1 cellular context compared by ENCODE assay signal in genomic region chr2:207765541-207765940, GRCh38.
TF ChIP-seq lines count a peak whose summit lies in the region.

No MANE protein-coding gene starts in this region.

TF ChIP-seq in HepG2, 621 proteins besides CTCF, POLR2A, EP300 and RAD21 (continued from another document and continues in another):
- TF ChIP-seq ZNF281 (CRISPR knock-in tag; IDR thresholded peaks at IDR 0.05; ENCODE audit: borderline replicate concordance) = peak; percentile 84; the same call in 1 of the 2 replicates
- 0 out of 2 replicates have a peak, but pooled peaks have one; percentile 25 for TF ChIP-seq NR2F6 (IDR thresholded peaks at IDR 0.05)
- TF ChIP-seq NR2F6 (CRISPR knock-in tag; IDR thresholded peaks at IDR 0.05) = 0 out of 2 replicates have a peak, but pooled peaks have one; percentile 28
- 0 out of 2 replicates have a peak, but pooled peaks have one; percentile 44 for TF ChIP-seq ERF (CRISPR knock-in tag; IDR thresholded peaks at IDR 0.05)
- no peak for TF ChIP-seq ZNF160 (CRISPR knock-in tag; IDR thresholded peaks at IDR 0.05)
- TF ChIP-seq HNF1A (IDR thresholded peaks at IDR 0.05; ENCODE audit: low read depth) = peak; percentile 58; the same call in 1 of the 2 replicates
- TF ChIP-seq HNF1A (CRISPR knock-in tag; IDR thresholded peaks at IDR 0.05; ENCODE audit: borderline replicate concordance) = no peak; the same call in 1 of the 2 replicates
- TF ChIP-seq ZC3H13 (CRISPR knock-in tag; IDR thresholded peaks at IDR 0.05) = peak; percentile 93
- TF ChIP-seq GATAD2A (CRISPR knock-in tag; IDR thresholded peaks at IDR 0.05) = peak; percentile 90
- peak; percentile 25; the same call in 1 of the 2 replicates for TF ChIP-seq HOXA3 (CRISPR knock-in tag; IDR thresholded peaks at IDR 0.05)
- peak; percentile 58; the same call in 1 of the 2 replicates for TF ChIP-seq ARID4A (CRISPR knock-in tag; IDR thresholded peaks at IDR 0.05; ENCODE audit: borderline replicate concordance)
- peak; percentile 82 for TF ChIP-seq PAXIP1 (CRISPR knock-in tag; conservative IDR thresholded peaks at IDR 0.05)
- TF ChIP-seq KLF11 (CRISPR knock-in tag; IDR thresholded peaks at IDR 0.05) = peak; percentile 78; the same call in 1 of the 2 replicates
- no peak for TF ChIP-seq FOXA1 (IDR thresholded peaks at IDR 0.05)
- TF ChIP-seq FOXA1 (CRISPR knock-in tag; IDR thresholded peaks at IDR 0.05) = peak; percentile 49; the same call in 1 of the 2 replicates
- TF ChIP-seq RXRB (CRISPR knock-in tag; IDR thresholded peaks at IDR 0.05; ENCODE audit: borderline replicate concordance) = peak; percentile 55
- peak; percentile 35 for TF ChIP-seq HMGXB3 (CRISPR knock-in tag; IDR thresholded peaks at IDR 0.05; ENCODE audit: borderline replicate concordance)
- TF ChIP-seq SMAD3 (CRISPR knock-in tag; IDR thresholded peaks at IDR 0.05) = peak; percentile 53; the same call in 1 of the 2 replicates
- peak; percentile 61; the same call in 1 of the 2 replicates for TF ChIP-seq SP5 (CRISPR knock-in tag; IDR thresholded peaks at IDR 0.05; ENCODE audit: borderline replicate concordance, low read depth)
- TF ChIP-seq HMG20A (CRISPR knock-in tag; IDR thresholded peaks at IDR 0.05; ENCODE audit: borderline replicate concordance) = peak; percentile 77; the same call in 1 of the 2 replicates
- peak; percentile 76 for TF ChIP-seq ZEB1 (IDR thresholded peaks at IDR 0.05; ENCODE audit: insufficient replicate concordance, low read depth)
- peak; percentile 83 for TF ChIP-seq CEBPG (CRISPR knock-in tag; IDR thresholded peaks at IDR 0.05)
- peak; percentile 66; the same call in 1 of the 2 replicates for TF ChIP-seq IRF2 (CRISPR knock-in tag; IDR thresholded peaks at IDR 0.05)
- TF ChIP-seq ZSCAN12 (CRISPR knock-in tag; IDR thresholded peaks at IDR 0.05) = no peak
- TF ChIP-seq SRF (IDR thresholded peaks at IDR 0.05; ENCODE audit: low read depth, low read length) = peak; percentile 99
- peak; percentile 59; the same call in 1 of the 2 replicates for TF ChIP-seq MIER3 (CRISPR knock-in tag; IDR thresholded peaks at IDR 0.05; ENCODE audit: borderline replicate concordance)
- peak; percentile 63; the same call in 1 of the 2 replicates for TF ChIP-seq ZNF609 (CRISPR knock-in tag; IDR thresholded peaks at IDR 0.05; ENCODE audit: borderline replicate concordance)
- peak; percentile 65 for TF ChIP-seq ZMYM4 (CRISPR knock-in tag; IDR thresholded peaks at IDR 0.05)
- TF ChIP-seq HNRNPUL1 (IDR thresholded peaks at IDR 0.05; ENCODE audit: low read depth, low read length) = no peak
- no peak for TF ChIP-seq SMARCC2 (IDR thresholded peaks at IDR 0.05)
- TF ChIP-seq ZSCAN25 (CRISPR knock-in tag; IDR thresholded peaks at IDR 0.05) = 0 out of 2 replicates have a peak, but pooled peaks have one; percentile 18
